In the genomic region with DNA sequence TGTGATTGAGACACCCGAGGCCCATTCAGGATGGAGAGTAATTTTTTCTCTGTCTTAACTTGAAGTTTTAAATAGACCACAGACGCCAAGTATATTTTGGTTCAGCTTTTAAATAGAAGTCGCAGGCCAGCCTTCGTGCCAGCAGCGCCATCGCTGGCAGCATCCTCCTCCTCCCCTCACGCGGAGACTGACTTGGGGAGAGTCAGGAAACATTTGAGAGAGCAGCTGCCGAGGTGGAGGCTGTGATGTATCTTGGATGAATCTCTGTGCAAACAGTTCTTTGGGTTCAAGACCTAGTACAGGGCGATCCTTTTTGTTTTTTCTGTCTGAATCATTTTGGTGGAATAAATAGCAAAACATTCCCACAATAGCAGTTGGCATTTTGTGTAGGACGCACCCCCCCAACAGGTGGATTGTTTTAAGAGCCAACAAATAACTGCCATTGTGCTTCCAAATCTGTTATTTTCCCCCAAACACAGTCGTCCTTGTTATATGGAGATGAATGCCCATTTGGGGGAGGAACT, we compare ENCODE assay signal across 1 cellular context.
TF ChIP-seq lines count a peak whose summit lies in the region.

No MANE protein-coding gene starts in this region.

TF ChIP-seq in GM23338, 12 proteins besides CTCF, POLR2A, EP300 and RAD21 (continued from another document):
- TF ChIP-seq, protein P1, sequence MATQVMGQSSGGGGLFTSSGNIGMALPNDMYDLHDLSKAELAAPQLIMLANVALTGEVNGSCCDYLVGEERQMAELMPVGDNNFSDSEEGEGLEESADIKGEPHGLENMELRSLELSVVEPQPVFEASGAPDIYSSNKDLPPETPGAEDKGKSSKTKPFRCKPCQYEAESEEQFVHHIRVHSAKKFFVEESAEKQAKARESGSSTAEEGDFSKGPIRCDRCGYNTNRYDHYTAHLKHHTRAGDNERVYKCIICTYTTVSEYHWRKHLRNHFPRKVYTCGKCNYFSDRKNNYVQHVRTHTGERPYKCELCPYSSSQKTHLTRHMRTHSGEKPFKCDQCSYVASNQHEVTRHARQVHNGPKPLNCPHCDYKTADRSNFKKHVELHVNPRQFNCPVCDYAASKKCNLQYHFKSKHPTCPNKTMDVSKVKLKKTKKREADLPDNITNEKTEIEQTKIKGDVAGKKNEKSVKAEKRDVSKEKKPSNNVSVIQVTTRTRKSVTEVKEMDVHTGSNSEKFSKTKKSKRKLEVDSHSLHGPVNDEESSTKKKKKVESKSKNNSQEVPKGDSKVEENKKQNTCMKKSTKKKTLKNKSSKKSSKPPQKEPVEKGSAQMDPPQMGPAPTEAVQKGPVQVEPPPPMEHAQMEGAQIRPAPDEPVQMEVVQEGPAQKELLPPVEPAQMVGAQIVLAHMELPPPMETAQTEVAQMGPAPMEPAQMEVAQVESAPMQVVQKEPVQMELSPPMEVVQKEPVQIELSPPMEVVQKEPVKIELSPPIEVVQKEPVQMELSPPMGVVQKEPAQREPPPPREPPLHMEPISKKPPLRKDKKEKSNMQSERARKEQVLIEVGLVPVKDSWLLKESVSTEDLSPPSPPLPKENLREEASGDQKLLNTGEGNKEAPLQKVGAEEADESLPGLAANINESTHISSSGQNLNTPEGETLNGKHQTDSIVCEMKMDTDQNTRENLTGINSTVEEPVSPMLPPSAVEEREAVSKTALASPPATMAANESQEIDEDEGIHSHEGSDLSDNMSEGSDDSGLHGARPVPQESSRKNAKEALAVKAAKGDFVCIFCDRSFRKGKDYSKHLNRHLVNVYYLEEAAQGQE (IDR thresholded peaks at IDR 0.05; ENCODE audit: unreplicated experiment) = no peak
- TF ChIP-seq, protein P2, sequence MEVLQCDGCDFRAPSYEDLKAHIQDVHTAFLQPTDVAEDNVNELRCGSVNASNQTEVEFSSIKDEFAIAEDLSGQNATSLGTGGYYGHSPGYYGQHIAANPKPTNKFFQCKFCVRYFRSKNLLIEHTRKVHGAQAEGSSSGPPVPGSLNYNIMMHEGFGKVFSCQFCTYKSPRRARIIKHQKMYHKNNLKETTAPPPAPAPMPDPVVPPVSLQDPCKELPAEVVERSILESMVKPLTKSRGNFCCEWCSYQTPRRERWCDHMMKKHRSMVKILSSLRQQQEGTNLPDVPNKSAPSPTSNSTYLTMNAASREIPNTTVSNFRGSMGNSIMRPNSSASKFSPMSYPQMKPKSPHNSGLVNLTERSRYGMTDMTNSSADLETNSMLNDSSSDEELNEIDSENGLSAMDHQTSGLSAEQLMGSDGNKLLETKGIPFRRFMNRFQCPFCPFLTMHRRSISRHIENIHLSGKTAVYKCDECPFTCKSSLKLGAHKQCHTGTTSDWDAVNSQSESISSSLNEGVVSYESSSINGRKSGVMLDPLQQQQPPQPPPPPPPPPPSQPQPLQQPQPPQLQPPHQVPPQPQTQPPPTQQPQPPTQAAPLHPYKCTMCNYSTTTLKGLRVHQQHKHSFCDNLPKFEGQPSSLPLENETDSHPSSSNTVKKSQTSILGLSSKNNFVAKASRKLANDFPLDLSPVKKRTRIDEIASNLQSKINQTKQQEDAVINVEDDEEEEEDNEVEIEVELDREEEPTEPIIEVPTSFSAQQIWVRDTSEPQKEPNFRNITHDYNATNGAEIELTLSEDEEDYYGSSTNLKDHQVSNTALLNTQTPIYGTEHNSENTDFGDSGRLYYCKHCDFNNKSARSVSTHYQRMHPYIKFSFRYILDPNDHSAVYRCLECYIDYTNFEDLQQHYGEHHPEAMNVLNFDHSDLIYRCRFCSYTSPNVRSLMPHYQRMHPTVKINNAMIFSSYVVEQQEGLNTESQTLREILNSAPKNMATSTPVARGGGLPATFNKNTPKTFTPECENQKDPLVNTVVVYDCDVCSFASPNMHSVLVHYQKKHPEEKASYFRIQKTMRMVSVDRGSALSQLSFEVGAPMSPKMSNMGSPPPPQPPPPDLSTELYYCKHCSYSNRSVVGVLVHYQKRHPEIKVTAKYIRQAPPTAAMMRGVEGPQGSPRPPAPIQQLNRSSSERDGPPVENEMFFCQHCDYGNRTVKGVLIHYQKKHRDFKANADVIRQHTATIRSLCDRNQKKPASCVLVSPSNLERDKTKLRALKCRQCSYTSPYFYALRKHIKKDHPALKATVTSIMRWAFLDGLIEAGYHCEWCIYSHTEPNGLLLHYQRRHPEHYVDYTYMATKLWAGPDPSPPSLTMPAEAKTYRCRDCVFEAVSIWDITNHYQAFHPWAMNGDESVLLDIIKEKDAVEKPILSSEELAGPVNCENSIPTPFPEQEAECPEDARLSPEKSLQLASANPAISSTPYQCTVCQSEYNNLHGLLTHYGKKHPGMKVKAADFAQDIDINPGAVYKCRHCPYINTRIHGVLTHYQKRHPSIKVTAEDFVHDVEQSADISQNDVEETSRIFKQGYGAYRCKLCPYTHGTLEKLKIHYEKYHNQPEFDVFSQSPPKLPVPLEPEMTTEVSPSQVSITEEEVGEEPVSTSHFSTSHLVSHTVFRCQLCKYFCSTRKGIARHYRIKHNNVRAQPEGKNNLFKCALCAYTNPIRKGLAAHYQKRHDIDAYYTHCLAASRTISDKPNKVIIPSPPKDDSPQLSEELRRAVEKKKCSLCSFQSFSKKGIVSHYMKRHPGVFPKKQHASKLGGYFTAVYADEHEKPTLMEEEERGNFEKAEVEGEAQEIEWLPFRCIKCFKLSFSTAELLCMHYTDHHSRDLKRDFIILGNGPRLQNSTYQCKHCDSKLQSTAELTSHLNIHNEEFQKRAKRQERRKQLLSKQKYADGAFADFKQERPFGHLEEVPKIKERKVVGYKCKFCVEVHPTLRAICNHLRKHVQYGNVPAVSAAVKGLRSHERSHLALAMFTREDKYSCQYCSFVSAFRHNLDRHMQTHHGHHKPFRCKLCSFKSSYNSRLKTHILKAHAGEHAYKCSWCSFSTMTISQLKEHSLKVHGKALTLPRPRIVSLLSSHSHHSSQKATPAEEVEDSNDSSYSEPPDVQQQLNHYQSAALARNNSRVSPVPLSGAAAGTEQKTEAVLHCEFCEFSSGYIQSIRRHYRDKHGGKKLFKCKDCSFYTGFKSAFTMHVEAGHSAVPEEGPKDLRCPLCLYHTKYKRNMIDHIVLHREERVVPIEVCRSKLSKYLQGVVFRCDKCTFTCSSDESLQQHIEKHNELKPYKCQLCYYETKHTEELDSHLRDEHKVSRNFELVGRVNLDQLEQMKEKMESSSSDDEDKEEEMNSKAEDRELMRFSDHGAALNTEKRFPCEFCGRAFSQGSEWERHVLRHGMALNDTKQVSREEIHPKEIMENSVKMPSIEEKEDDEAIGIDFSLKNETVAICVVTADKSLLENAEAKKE (CRISPR knock-in tag; IDR thresholded peaks at IDR 0.05) = no peak
- no peak for TF ChIP-seq ZNF331 (CRISPR knock-in tag; IDR thresholded peaks at IDR 0.05; ENCODE audit: low read depth)
- TF ChIP-seq STAT1 (IDR thresholded peaks at IDR 0.05; ENCODE audit: unreplicated experiment) = no peak
TF ChIP-seq in GM23338: peak in this region for 0.
